ENCODE assay signal across 9 cellular contexts in the genomic region with DNA sequence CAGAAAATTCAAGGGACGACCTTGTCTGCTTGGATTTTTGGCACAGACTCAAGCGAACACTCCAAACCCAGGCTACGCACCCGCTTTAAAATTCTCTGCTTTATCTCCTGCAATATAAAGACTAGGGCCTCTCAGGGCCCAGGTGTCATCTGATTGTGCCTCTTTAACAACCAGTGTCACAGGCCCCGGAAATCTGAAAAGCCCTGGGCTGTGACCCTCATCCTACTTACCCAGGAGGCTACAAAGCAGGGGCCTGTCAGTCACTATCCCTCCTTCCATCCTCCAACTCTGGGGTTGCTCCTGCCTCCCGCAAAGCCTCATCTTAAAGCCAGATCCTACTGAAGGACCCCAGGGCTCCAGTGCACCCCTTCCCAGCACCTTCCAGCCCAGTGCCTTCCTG. TPM values are rescaled to one million over a fixed set of nuclear protein-coding genes. Genes with fewer than 3 reads are reported as not detected.
DNase-seq lines count a peak whose midpoint lies in the region; ATAC-seq and TF ChIP-seq lines count a peak whose summit lies in the region.
"Had no signal": no experiment of that assay in that cellular context is flagged by ENCODE, and none has a peak within 500 bp of the region (broad histone marks: within the 10 kb centered on the region; RNA-seq: fewer than 3 reads in every experiment).

No MANE protein-coding gene starts in this region.

- POLR2A ChIA-PET in CD8-positive, alpha-beta memory T cell (lab: Charles Lee), result no interaction called here
- POLR2A ChIA-PET in activated naive CD8-positive, alpha-beta T cell treated with anti-CD3 and anti-CD28 coated beads, Interleukin-2, amount 10 ng/mL, durations not matched to agents 7 days and 5 days (lab: Charles Lee), result no interaction called here

- peaks cover 0 to 73% (median 7%) of the 10 kb centered on the region in 3 donors for H3K36me3 Mint-ChIP-seq in CD8-positive, alpha-beta memory T cell
- H3K36me3 Mint-ChIP-seq in activated naive CD8-positive, alpha-beta T cell treated with anti-CD3 and anti-CD28 coated beads, Interleukin-2, amount 10 ng/mL, durations not matched to agents 7 days and 5 days, result peaks cover 27% of the 10 kb centered on the region
- peaks cover 16% of the 10 kb centered on the region for H3K36me3 Mint-ChIP-seq in nephron progenitor cell (ENCODE audit: low read depth)

- H3K4me3 Mint-ChIP-seq in CD8-positive, alpha-beta memory T cell, result peak overlapping the region in 5 of 7 donors; percentile 16 to 59 (median 34)
- no peak overlapping the region for H3K4me3 Mint-ChIP-seq in activated naive CD8-positive, alpha-beta T cell treated with anti-CD3 and anti-CD28 coated beads, Interleukin-2, amount 10 ng/mL, durations not matched to agents 7 days and 5 days
- H3K4me3 Mint-ChIP-seq in nephron progenitor cell, result peak overlapping the region; percentile 52
- H3K4me3 Mint-ChIP-seq: activated T-cell treated with anti-CD3 and anti-CD28 coated beads, Interleukin-2, amount 50 U/mL, for 4 hours had no signal

- no peak for TF ChIP-seq CTCF in nephron progenitor cell (IDR thresholded peaks at IDR 0.05)

- CTCF ChIA-PET in CD8-positive, alpha-beta memory T cell (lab: Charles Lee), result interaction anchor here (0.9 kb wide), 1 partner anchor 16 kb away, joined by 3 read pairs; no protein-coding TSS in a partner anchor

- H3K9me3 Mint-ChIP-seq in CD8-positive, alpha-beta memory T cell, result no peaks in the 10 kb centered on the region
- H3K9me3 Mint-ChIP-seq in activated naive CD8-positive, alpha-beta T cell treated with anti-CD3 and anti-CD28 coated beads, Interleukin-2, amount 10 ng/mL, durations not matched to agents 7 days and 5 days, result no peaks in the 10 kb centered on the region
- no peaks in the 10 kb centered on the region for H3K9me3 Mint-ChIP-seq in nephron progenitor cell
- H3K9me3 Mint-ChIP-seq: activated T-cell treated with anti-CD3 and anti-CD28 coated beads, Interleukin-2, amount 50 U/mL, for 4 hours had no signal

- no peaks in the 10 kb centered on the region for H3K27me3 Mint-ChIP-seq in CD8-positive, alpha-beta memory T cell
- H3K27me3 Mint-ChIP-seq in activated naive CD8-positive, alpha-beta T cell treated with anti-CD3 and anti-CD28 coated beads, Interleukin-2, amount 10 ng/mL, durations not matched to agents 7 days and 5 days, result no peaks in the 10 kb centered on the region
- H3K27me3 Mint-ChIP-seq in nephron progenitor cell (ENCODE audit: low read depth, poor library complexity), result peaks cover 9% of the 10 kb centered on the region

- H3K4me3 ChIP-seq in CD8-positive, alpha-beta memory T cell (ENCODE audit: low read length), result no peak overlapping the region

- no peaks in the 10 kb centered on the region for H3K9me3 ChIP-seq in CD8-positive, alpha-beta memory T cell (ENCODE audit: low read length)

- H3K4me1 ChIP-seq in CD8-positive, alpha-beta memory T cell (ENCODE audit: insufficient read depth, low read length), result peaks cover 99% of the 10 kb centered on the region

- peaks cover 97 to 100% (median 97%) of the 10 kb centered on the region in 3 donors for H3K4me1 Mint-ChIP-seq in CD8-positive, alpha-beta memory T cell
- peaks cover 71% of the 10 kb centered on the region for H3K4me1 Mint-ChIP-seq in activated naive CD8-positive, alpha-beta T cell treated with anti-CD3 and anti-CD28 coated beads, Interleukin-2, amount 10 ng/mL, durations not matched to agents 7 days and 5 days
- H3K4me1 Mint-ChIP-seq in nephron progenitor cell, result peaks cover 90% of the 10 kb centered on the region

- no peaks in the 10 kb centered on the region for H3K27me3 ChIP-seq in CD8-positive, alpha-beta memory T cell (ENCODE audit: insufficient read depth, low read length, poor library complexity, severe bottlenecking)

- no peak for ATAC-seq in activated naive CD8-positive, alpha-beta T cell treated with anti-CD3 and anti-CD28 coated beads, Interleukin-2, amount 10 ng/mL, durations not matched to agents 7 days and 5 days (ENCODE audit: low read depth)
- ATAC-seq: activated T-cell treated with anti-CD3 and anti-CD28 coated beads, Interleukin-2, amount 50 U/mL, for 4 hours; left cardiac atrium had no signal

- peaks cover 14% of the 10 kb centered on the region for H3K36me3 ChIP-seq in CD8-positive, alpha-beta memory T cell (ENCODE audit: insufficient read depth, low read length)

- H3K27ac ChIP-seq in CD8-positive, alpha-beta memory T cell (ENCODE audit: low read depth, low read length), result no peak overlapping the region

- H3K27ac Mint-ChIP-seq in CD8-positive, alpha-beta memory T cell, result peak overlapping the region; percentile 62 to 98 (median 86)
- H3K27ac Mint-ChIP-seq in activated naive CD8-positive, alpha-beta T cell treated with anti-CD3 and anti-CD28 coated beads, Interleukin-2, amount 10 ng/mL, durations not matched to agents 7 days and 5 days, result peak overlapping the region; percentile 60
- H3K27ac Mint-ChIP-seq in nephron progenitor cell, result peak overlapping the region; percentile 99

- no peak for DNase-seq in CD8-positive, alpha-beta memory T cell
- DNase-seq in NCI-H524 treated with DMSO at 0.1 percent for 48 hours (lab: John Stamatoyannopoulos, UW) (peak; percentile 56), nephron progenitor cell (no peak), GOT3 (lab: John Stamatoyannopoulos, UW) (no peak), NCI-H1694 treated with DMSO at 0.1 percent for 48 hours (lab: John Stamatoyannopoulos, UW) (no peak), midbrain (lab: John Stamatoyannopoulos, UW) (no peak)
- DNase-seq in activated naive CD8-positive, alpha-beta T cell treated with anti-CD3 and anti-CD28 coated beads, Interleukin-2, amount 10 ng/mL, durations not matched to agents 7 days and 5 days, result no peak
- DNase-seq: activated T-cell treated with anti-CD3 and anti-CD28 coated beads, Interleukin-2, amount 50 U/mL, for 4 hours; left cardiac atrium had no signal

RNA-seq across cellular contexts. Expression of a gene that starts 34.9 kb away (rescaled TPM):
- total RNA-seq in CD8-positive, alpha-beta memory T cell, result 10 to 100 TPM; 71.7 to 74.1 TPM
- 42.3 TPM for polyA plus RNA-seq in CD8-positive, alpha-beta memory T cell
- 100 to 1,000 TPM; 206 to 209 TPM for total RNA-seq in activated naive CD8-positive, alpha-beta T cell treated with anti-CD3 and anti-CD28 coated beads, Interleukin-2, amount 10 ng/mL, durations not matched to agents 7 days and 5 days
